Comparison of ENCODE assay signal across 8 cellular contexts in the genomic region with DNA sequence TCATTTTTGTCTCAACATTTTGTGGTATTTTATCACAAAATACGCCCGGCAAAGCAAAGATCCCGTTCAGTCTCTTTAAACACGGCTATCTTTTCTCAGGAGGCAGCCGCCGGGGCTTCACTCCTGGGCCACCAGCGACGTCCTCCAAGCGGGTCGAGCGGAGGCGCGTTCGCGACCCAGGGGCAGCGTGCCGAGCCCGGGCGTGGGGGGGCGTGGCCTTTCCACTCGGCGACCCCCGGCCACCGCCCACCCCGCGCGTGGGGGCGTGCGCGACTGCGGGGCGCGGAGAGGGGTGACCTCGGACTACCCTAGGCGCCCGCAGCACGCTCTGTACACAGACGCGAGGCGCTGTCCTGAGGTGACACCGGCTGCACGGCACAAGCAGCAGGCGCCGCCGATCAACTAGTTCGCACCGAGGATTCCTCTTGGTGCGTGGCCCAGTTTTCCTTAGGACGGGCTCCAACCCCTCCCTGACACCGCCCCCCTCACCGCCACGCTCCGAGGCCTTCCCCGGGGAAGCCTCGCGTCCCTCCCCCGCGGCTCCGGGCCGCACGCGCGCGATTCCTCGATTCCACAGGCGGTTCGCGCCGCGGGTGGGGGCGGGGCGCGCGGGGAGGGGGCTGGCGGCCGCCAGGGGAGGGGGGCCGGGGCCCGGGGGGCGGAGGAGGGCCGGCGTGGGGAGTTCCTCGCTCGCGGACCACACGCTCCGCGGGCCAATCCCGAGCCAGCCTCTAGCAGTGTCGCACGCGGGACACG. TPM values are rescaled to one million over a fixed set of nuclear protein-coding genes. Genes with fewer than 3 reads are reported as not detected.
DNase-seq lines count a peak whose midpoint lies in the region; ATAC-seq, FAIRE-seq and TF ChIP-seq lines count a peak whose summit lies in the region.

No MANE protein-coding gene starts in this region.

- WGBS in HepG2 (ENCODE audit: low lambda C conversion rate) = under 1% methylated on average over 27 of the region's 92 CpGs

- H4K20me1 ChIP-seq in HCT116 (ENCODE audit: insufficient read depth) (no peaks in the 10 kb centered on the region), HepG2 (ENCODE audit: insufficient read depth, low read length) (0 out of 2 replicates have a peak, but pooled peaks cover 6% of the 10 kb centered on the region)

- CTCF ChIA-PET in HCT116 (lab: Charles Lee) (no interaction called here), HepG2 (lab: Yijun Ruan, JAX; ENCODE audit: low intra/inter-chr PET ratio, low total read pairs) (no interaction called here)

- POLR2A ChIA-PET in HCT116 (lab: Charles Lee) = no interaction called here
- POLR2A ChIA-PET in HepG2 (lab: Yijun Ruan, JAX) = interaction anchor here (0.9 to 1.2 kb wide), 9 partner anchors 9 to 1630 kb away, joined by 3 to 8 read pairs (median 3); a partner anchor contains a TSS

- RAD21 ChIA-PET in HCT116 (lab: Charles Lee; ENCODE audit: low non-redundant PET in 1 of 2, low total read pairs in 2 of 2, uncharacterized antibody in 2 of 2, unreplicated experiment in 2 of 2) = interaction anchor here in 1 of 2 experiments (0.5 kb wide), 1 partner anchor 136 kb away, joined by 3 read pairs; no protein-coding TSS in a partner anchor

- intact Hi-C loops in HCT116 (cut with micrococcal nuclease) = loop anchor here (5.0 to 10.0 kb wide), 6 partner anchors 148 to 1030 kb away; no protein-coding TSS in a partner anchor
- intact Hi-C loops in HepG2 (cut with micrococcal nuclease; ENCODE audit: unreplicated experiment) = loop anchor here (5.0 to 10.0 kb wide), 4 partner anchors 83 to 1030 kb away; no protein-coding TSS in a partner anchor

- H3K27ac ChIP-seq in HCT116 (ENCODE audit: low read depth, low read length) (peak overlapping the region; percentile 59; the same call in 1 of the 2 replicates), HepG2 (ENCODE audit: extremely low read length, insufficient read depth, low read length) (peak overlapping the region; percentile 93)

- H3K27me3 ChIP-seq in HCT116 (ENCODE audit: insufficient read depth, low read length) (no peaks in the 10 kb centered on the region), HepG2 (ENCODE audit: control insufficient read depth in 1 of 2, insufficient read depth in 2 of 2, low read length in 2 of 2) (peaks cover 0 to 15% of the 10 kb centered on the region in 2 experiments; a peak in 3 of 5 replicates)

- TF ChIP-seq POLR2A in HCT116 (IDR thresholded peaks at IDR 0.05; ENCODE audit: borderline replicate concordance, extremely low read depth, insufficient read depth, insufficient read length) = no peak
- TF ChIP-seq POLR2A in HepG2 (IDR thresholded peaks at IDR 0.05; ENCODE audit: insufficient read depth in 1 of 2, low read depth in 2 of 2, low read length in 2 of 2) = peak; percentile 52 to 75; a peak in 2 of 4 replicates

- H3K79me2 ChIP-seq in HCT116 (ENCODE audit: insufficient read depth, low read length) = peaks cover 29% of the 10 kb centered on the region
- H3K79me2 ChIP-seq in HepG2 (ENCODE audit: insufficient read depth, low read length) = peaks cover 30% of the 10 kb centered on the region

- ATAC-seq in HCT116 (peak; percentile 26), HepG2 (peak; percentile 61), GM18520 (IDR thresholded peaks at IDR 0.05; ENCODE audit: unreplicated experiment) (no peak)

- in situ Hi-C loops in HepG2 (cut with HindIII; ENCODE audit: extremely low pct_ligation_motif_present, low pct_unique_long_range_greater_than_20kb) = loop anchor here (25.0 kb wide), 1 partner anchor 1032 kb away; no protein-coding TSS in a partner anchor

- no peaks in the 10 kb centered on the region for H3K9me3 ChIP-seq in HCT116 (ENCODE audit: control insufficient read depth in 1 of 2, insufficient read depth in 1 of 2, low read depth in 1 of 2, low read length in 2 of 2)
- H3K9me3 ChIP-seq in HepG2 (ENCODE audit: low read length) = no peaks in the 10 kb centered on the region

- TF ChIP-seq CTCF in HCT116 (IDR thresholded peaks at IDR 0.05 in 2 of 3, conservative IDR thresholded peaks at IDR 0.05 in 1 of 3; ENCODE audit: borderline replicate concordance in 1 of 3, insufficient read depth in 1 of 3, low read depth in 2 of 3, low read length in 2 of 3) (no peak), HepG2 (CRISPR knock-in tag; IDR thresholded peaks at IDR 0.05) (no peak; the same call in 1 of the 2 replicates)

- no peaks in the 10 kb centered on the region for H3K9me2 ChIP-seq in HCT116 (ENCODE audit: insufficient read depth)

- peak overlapping the region; percentile 82 for H3K9ac ChIP-seq in HCT116 (ENCODE audit: low read length)
- peak overlapping the region; percentile 76 for H3K9ac ChIP-seq in HepG2 (ENCODE audit: insufficient read depth, low read depth, low read length)

- no TSS peak for BruUV-seq in HCT116 (replicated peaks; lab: Mats Ljungman, UMichigan)
- BruUV-seq in HepG2 (replicated peaks; lab: Mats Ljungman, UMichigan) = no TSS peak

- H3K4me2 ChIP-seq in HCT116 (ENCODE audit: low read length) (peak overlapping the region; percentile 90), HepG2 (ENCODE audit: low read depth, low read length) (peak overlapping the region; percentile 83)

- FAIRE-seq in HepG2 (lab: Jason Lieb, UNC) = no peak

- no peak for DNase-seq in HCT116 (ENCODE audit: low read depth, low spot score)
- peak; percentile 42 for DNase-seq in NCI-H1105 treated with DMSO at 0.1 percent for 48 hours (lab: John Stamatoyannopoulos, UW)
- peak; percentile 20 for DNase-seq in activated CD4-positive, CD25-positive, alpha-beta regulatory T cell treated with anti-CD3 and anti-CD28 coated beads, Interleukin-2, amount 50 U/mL, for 16 hours (ENCODE audit: low read depth, low spot score)
- DNase-seq in cortex of kidney (lab: John Stamatoyannopoulos, UW) = peak; percentile 18
- DNase-seq in HepG2 (ENCODE audit: low spot score) = peak; percentile 55
- peak; percentile 26 to 50 (median 28) for DNase-seq in stimulated activated CD4-positive, alpha-beta T cell treated with anti-CD3 and anti-CD28 coated beads, TNF-alpha, amount 100 ng/mL, for 24 hours (ENCODE audit: low read depth in 3 of 3)

- H3K4me1 ChIP-seq in HCT116 (ENCODE audit: control insufficient read depth in 1 of 2, insufficient read depth in 2 of 2, low read length in 2 of 2) (peaks cover 4 to 25% of the 10 kb centered on the region in 2 experiments), HepG2 (ENCODE audit: insufficient read depth, low read length) (peaks cover 29% of the 10 kb centered on the region)

- peak overlapping the region; percentile 99 for H3K4me3 ChIP-seq in GM08714 (ENCODE audit: low read length)
- peak overlapping the region; percentile 72 to 81 for H3K4me3 ChIP-seq in HCT116 (replicated peaks in 1 of 2; ENCODE audit: low read depth in 1 of 2, low read length in 2 of 2)
- H3K4me3 ChIP-seq in HepG2 (replicated peaks in 1 of 3; ENCODE audit: insufficient read depth in 1 of 3, low read depth in 2 of 3, low read length in 3 of 3) = peak overlapping the region; percentile 94 to 99 (median 96)

- TF ChIP-seq EP300 in HepG2 (IDR thresholded peaks at IDR 0.05; ENCODE audit: low read depth in 2 of 2, low read length in 2 of 2) (no peak), HepG2 (CRISPR knock-in tag; IDR thresholded peaks at IDR 0.05; ENCODE audit: borderline replicate concordance) (no peak)

- H3K36me3 ChIP-seq in HCT116 (ENCODE audit: control insufficient read depth in 1 of 2, insufficient read depth in 2 of 2, low read length in 2 of 2) (no peaks in the 10 kb centered on the region; a peak in 1 of 4 replicates), HepG2 (replicated peaks in 1 of 2; ENCODE audit: control insufficient read depth in 1 of 2, insufficient read depth in 2 of 2, low read length in 2 of 2) (no peaks in the 10 kb centered on the region)

- no peak overlapping the region for H2AFZ ChIP-seq in HCT116 (ENCODE audit: low read depth, low read length, poor library complexity, severe bottlenecking)
- no peak overlapping the region for H2AFZ ChIP-seq in HepG2 (ENCODE audit: low read length)

- TF ChIP-seq RAD21 in HCT116 (IDR thresholded peaks at IDR 0.05; ENCODE audit: low read depth) (no peak), HepG2 (CRISPR knock-in tag; IDR thresholded peaks at IDR 0.05) (peak; percentile 71)

TF ChIP-seq in HCT116, 20 proteins besides CTCF, POLR2A, EP300 and RAD21 (continues in another document):
- TF ChIP-seq POLR2AphosphoS5 (IDR thresholded peaks at IDR 0.05; ENCODE audit: low read depth, low read length) = peak; percentile 61; the same call in 1 of the 2 replicates
- TF ChIP-seq YY1 (IDR thresholded peaks at IDR 0.05; ENCODE audit: extremely low read depth, insufficient replicate concordance, low read depth, low read length) = no peak
- TF ChIP-seq EZH2phosphoT487 (IDR thresholded peaks at IDR 0.05; ENCODE audit: borderline replicate concordance) = no peak

TF ChIP-seq in HepG2, 621 proteins besides CTCF, POLR2A, EP300 and RAD21 (continues in another document):
- TF ChIP-seq SAFB2 (CRISPR knock-in tag; IDR thresholded peaks at IDR 0.05; ENCODE audit: borderline replicate concordance, low read depth) (peak; percentile 71; the same call in 1 of the 2 replicates), NPAS2 (CRISPR knock-in tag; IDR thresholded peaks at IDR 0.05; ENCODE audit: borderline replicate concordance) (peak; percentile 78; the same call in 1 of the 2 replicates)

RNA-seq across cellular contexts. Expression of a gene that starts 1.1 kb away (rescaled TPM):
- total RNA-seq in HCT116 (2021; ENCODE audit: unreplicated experiment) (23.6 TPM), HepG2 (2016; rRNA removed; fragmentation: Illumina TruSeq; extraction: Trizol) (10.0 and 10.3 TPM in 2 replicates)
- 15.3 and 15.6 TPM in 2 replicates for polyA plus RNA-seq in HCT116 (2012)
- total RNA-seq in HepG2 (2016; cell fraction: cytosol; rRNA removed; fragmentation: Illumina TruSeq; extraction: Trizol; ENCODE audit: low read depth) = 1.0 and 1.4 TPM in 2 replicates
- 9.6 and 10.6 TPM in 2 replicates for total RNA-seq in HepG2 (2016; cell fraction: insoluble cytoplasmic fraction; rRNA removed; fragmentation: Illumina TruSeq; extraction: Trizol)
- total RNA-seq in HepG2 (2016; cell fraction: membrane; rRNA removed; fragmentation: Illumina TruSeq; extraction: Trizol) = 2.7 and 2.8 TPM in 2 replicates
- total RNA-seq in HepG2 (2016; cell fraction: nucleus; rRNA removed; fragmentation: Illumina TruSeq; extraction: Trizol) = 10.4 and 13.0 TPM in 2 replicates
- 7.5 TPM in 2 replicates for polyA plus RNA-seq in HepG2 (2011; rRNA removed)
- 5.9 and 6.7 TPM in 2 replicates for polyA plus RNA-seq in HepG2 (2011; cell fraction: cytosol; rRNA removed)
- polyA plus RNA-seq in HepG2 (2011; cell fraction: nucleus; rRNA removed) = 11.8 and 13.9 TPM in 2 replicates
- polyA plus RNA-seq in HepG2 (2012) = 7.9 and 9.2 TPM in 2 replicates
- polyA plus RNA-seq in HepG2 (2016; cell fraction: cytosol; fragmentation: Illumina TruSeq; extraction: Trizol; ENCODE audit: low read depth) = 0.23 and 0.37 TPM in 2 replicates
- polyA plus RNA-seq in HepG2 (2016; cell fraction: insoluble cytoplasmic fraction; fragmentation: Illumina TruSeq; extraction: Trizol; ENCODE audit: low read depth) = 8.5 and 10.1 TPM in 2 replicates
- 1.2 and 1.3 TPM in 2 replicates for polyA plus RNA-seq in HepG2 (2016; cell fraction: membrane; fragmentation: Illumina TruSeq; extraction: Trizol; ENCODE audit: low read depth)
- polyA plus RNA-seq in HepG2 (2016; cell fraction: nucleus; fragmentation: Illumina TruSeq; extraction: Trizol; ENCODE audit: insufficient read depth, low read depth) = 13.6 and 14.4 TPM in 2 replicates
- 8.4 and 12.4 TPM in 2 replicates for polyA minus RNA-seq in HepG2 (2011; rRNA and poly(A)+ RNA removed; ENCODE audit: low replicate concordance)
- polyA minus RNA-seq in HepG2 (2011; cell fraction: cytosol; rRNA and poly(A)+ RNA removed) = 8.4 TPM in 2 replicates
- 20.6 and 22.3 TPM in 2 replicates for polyA minus RNA-seq in HepG2 (2011; cell fraction: nucleus; rRNA and poly(A)+ RNA removed)
